ENCODE assay signal across 19 cellular contexts in the genomic region with DNA sequence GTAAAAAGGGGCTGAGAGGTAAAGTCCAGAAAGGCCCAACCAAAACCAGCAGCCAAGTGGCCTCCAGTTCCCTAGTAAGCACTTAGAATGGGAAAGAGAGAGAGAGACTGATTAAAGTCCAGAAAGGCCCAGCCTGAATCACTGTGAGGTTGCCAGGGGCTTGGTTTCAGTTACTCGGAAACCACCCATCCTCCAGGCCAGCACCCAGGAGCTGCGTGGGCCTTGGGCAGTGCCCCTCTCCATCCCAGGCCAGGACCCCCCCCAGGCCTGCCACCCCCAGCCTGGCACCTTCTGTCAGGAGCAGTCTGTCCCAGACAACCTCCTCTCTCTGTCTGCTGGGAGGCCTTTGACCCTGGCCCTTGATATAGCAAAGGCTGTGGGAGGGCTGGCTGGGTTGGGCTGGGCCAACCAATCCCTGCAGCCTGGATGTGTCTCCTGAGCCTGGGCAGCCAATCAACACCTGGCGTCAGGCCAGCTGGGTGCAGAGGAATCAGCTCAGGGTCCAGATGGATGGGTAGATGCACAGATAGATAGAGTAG. TPM values are rescaled to one million over a fixed set of nuclear protein-coding genes. Genes with fewer than 3 reads are reported as not detected.
"Had no signal": no experiment of that assay in that cellular context is flagged by ENCODE, and none has a peak within 500 bp of the region (broad histone marks: within the 10 kb centered on the region; RNA-seq: fewer than 3 reads in every experiment).

Gene CYP4F2 (minus strand): TSS at position 337 of the 539 bp plus-strand sequence. CDS start 463 bp downstream, outside the sequence.

- H3K4me1 Mint-ChIP-seq: endodermal cell, mesothelial cell of epicardium, nephron progenitor cell had no signal

- H3K27me3 ChIP-seq: hepatocyte had no signal

- H3K4me2 ChIP-seq: hepatocyte had no signal

- H3K9me3 Mint-ChIP-seq: stimulated activated naive CD8-positive, alpha-beta T cell treated with anti-CD3 and anti-CD28 coated beads, Interleukin-15, Interleukin-2, amounts not matched to agents 100 ng/mL and 50 ng/mL, for 24 hours had no signal

- H2AFZ ChIP-seq: hepatocyte had no signal

- H3K27ac ChIP-seq: epithelial cell of prostate, foreskin keratinocyte, hepatocyte, tibial nerve had no signal

- H3K27ac Mint-ChIP-seq: activated naive CD8-positive, alpha-beta T cell; endodermal cell; mesothelial cell of epicardium; nephron progenitor cell; stimulated activated naive CD8-positive, alpha-beta T cell treated with anti-CD3 and anti-CD28 coated beads, Interleukin-15, Interleukin-2, amounts not matched to agents 100 ng/mL and 50 ng/mL, for 24 hours had no signal

- H3K4me3 Mint-ChIP-seq: endodermal cell; mesothelial cell of epicardium; nephron progenitor cell; stimulated activated naive CD8-positive, alpha-beta T cell treated with anti-CD3 and anti-CD28 coated beads, Interleukin-15, Interleukin-2, amounts not matched to agents 100 ng/mL and 50 ng/mL, for 24 hours had no signal

- H3K4me3 ChIP-seq: hepatocyte, tibial nerve had no signal

- H3K79me2 ChIP-seq: hepatocyte had no signal

- H3K36me3 ChIP-seq: tibial nerve had no signal

- DNase-seq: activated gamma-delta T cell, endodermal cell, foreskin keratinocyte, nephron progenitor cell, occipital lobe, retina, T-helper 1 cell, T1000 had no signal

- H3K4me1 ChIP-seq: foreskin keratinocyte had no signal

- ATAC-seq: activated CD4-positive, CD25-positive, alpha-beta regulatory T cell treated with anti-CD3 and anti-CD28 coated beads, Interleukin-2, amount 50 U/mL, for 24 hours; foreskin keratinocyte had no signal

- H3K36me3 Mint-ChIP-seq: activated naive CD8-positive, alpha-beta T cell had no signal

RNA-seq across cellular contexts. Expression of gene CYP4F2, which starts in this region (rescaled TPM):
- total RNA-seq: dermis microvascular lymphatic vessel endothelial cell, endodermal cell, fibroblast of lung, foreskin keratinocyte, hepatocyte, lung microvascular endothelial cell, mesothelial cell of epicardium, myocyte, occipital lobe, tibial nerve had no signal
- polyA plus RNA-seq: fibroblast of lung, hepatocyte had no signal
